In the genomic region with DNA sequence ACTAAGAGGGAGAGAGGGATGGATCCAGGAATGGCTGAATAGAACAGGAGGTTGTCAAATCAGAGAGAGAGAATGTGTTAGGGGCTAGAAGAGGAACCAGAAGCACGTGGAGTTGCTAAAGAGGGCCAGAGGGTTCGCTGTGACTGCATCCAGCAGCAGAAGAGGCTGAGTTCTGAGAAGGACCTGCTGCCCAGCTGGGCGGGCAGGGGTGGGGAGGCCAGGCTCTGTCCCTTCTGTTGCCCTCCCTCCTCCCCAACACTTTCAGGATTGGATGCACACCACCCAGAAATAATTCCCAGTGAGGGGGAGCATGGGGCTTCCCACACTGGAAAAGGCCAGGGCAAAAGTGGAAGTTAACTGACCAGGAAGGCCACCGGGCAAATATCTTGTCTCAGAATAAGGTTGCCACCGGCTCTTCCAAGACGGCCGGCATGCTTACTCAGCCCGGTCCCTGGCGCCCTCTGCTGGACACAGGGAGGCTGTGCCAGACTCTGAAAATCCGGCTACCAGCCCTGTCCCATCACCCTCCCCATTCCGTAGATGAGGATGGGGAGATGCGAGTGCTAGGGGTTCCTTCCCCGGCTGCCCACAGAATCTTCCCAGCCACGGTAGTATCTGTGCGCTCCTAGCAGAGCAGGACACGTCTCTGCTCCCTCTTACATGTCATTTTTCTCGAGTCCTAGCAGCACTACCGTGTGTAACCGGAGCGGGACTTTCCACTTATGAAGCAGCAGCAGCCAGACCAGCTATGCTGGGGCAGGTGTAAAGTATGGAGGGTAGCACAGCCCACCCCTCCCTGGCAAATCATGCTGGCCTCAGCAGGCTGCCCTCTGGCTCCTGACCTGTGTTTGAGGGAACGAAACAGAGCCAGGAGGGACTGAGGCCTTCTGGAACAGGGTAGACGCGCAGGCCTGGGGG, we compare ENCODE assay signal across 8 cellular contexts. TPM values are rescaled to one million over a fixed set of nuclear protein-coding genes. Genes with fewer than 3 reads are reported as not detected.
A peak's percentile ranks its signal among the peaks of the same experiment; 100 is the strongest.
DNase-seq lines count a peak whose midpoint lies in the region; TF ChIP-seq lines count a peak whose summit lies in the region.

No MANE protein-coding gene starts in this region.

- H3K9ac ChIP-seq in parathyroid adenoma, result no peak overlapping the region

- H3K9me3 Mint-ChIP-seq in glutamatergic neuron (ENCODE audit: unreplicated experiment), result peaks cover 26% of the 10 kb centered on the region

- H3K4me1 Mint-ChIP-seq in glutamatergic neuron (ENCODE audit: low read depth, unreplicated experiment), result peaks cover 63% of the 10 kb centered on the region

- intact Hi-C loops in thyroid gland (cut with DNase I), result loop anchor here (2.0 to 5.0 kb wide), 2 partner anchors 71 to 100 kb away; no protein-coding TSS in a partner anchor

- TF ChIP-seq CTCF in glutamatergic neuron (IDR thresholded peaks at IDR 0.05; ENCODE audit: partially characterized antibody, unreplicated experiment) (peak; percentile 96), parathyroid adenoma (IDR thresholded peaks at IDR 0.05) (peak; percentile 84), thyroid gland (IDR thresholded peaks at IDR 0.05) (peak; percentile 95 to 98 (median 96))

- H3K27me3 ChIP-seq in parathyroid adenoma (ENCODE audit: control insufficient read depth, insufficient read depth, low read length), result no peaks in the 10 kb centered on the region
- H3K27me3 ChIP-seq in thyroid gland, result no peaks in the 10 kb centered on the region

- DNase-seq in NK-92 treated with Interleukin-12 subunit alpha and Interleukin-12 subunit beta, amount 100 ng/mL, for 24 hours (lab: John Stamatoyannopoulos, UW), result peak; percentile 52
- DNase-seq in NK-92 (lab: John Stamatoyannopoulos, UW; ENCODE audit: unreplicated experiment), result no peak
- DNase-seq in LHCN-M2 (ENCODE audit: low read depth), result peak; percentile 74
- DNase-seq in SKM-1 treated with dmso at 0.1 percent for 144 hours (lab: John Stamatoyannopoulos, UW; ENCODE audit: unreplicated experiment), result peak; percentile 66
- peak; percentile 85 for DNase-seq in activated naive CD4-positive, alpha-beta T cell treated with anti-CD3 and anti-CD28 coated beads, Interleukin-2, amount 50 U/mL, for 16 hours
- peak; percentile 93 for DNase-seq in glutamatergic neuron
- peak; percentile 86 to 91 for DNase-seq in thyroid gland

- H3K9me3 ChIP-seq in parathyroid adenoma (ENCODE audit: control insufficient read depth, low read length) (no peaks in the 10 kb centered on the region), thyroid gland (no peaks in the 10 kb centered on the region)

- H3K4me3 Mint-ChIP-seq in glutamatergic neuron (ENCODE audit: unreplicated experiment), result no peak overlapping the region

- no peak overlapping the region for H3K4me2 ChIP-seq in parathyroid adenoma (ENCODE audit: low read length)

- H3K27ac ChIP-seq in parathyroid adenoma, result no peak overlapping the region
- no peak overlapping the region for H3K27ac ChIP-seq in thyroid gland

- H2AFZ ChIP-seq in parathyroid adenoma, result no peak overlapping the region

- TF ChIP-seq POLR2A in thyroid gland (IDR thresholded peaks at IDR 0.05), result no peak

- H3K4me3 ChIP-seq in parathyroid adenoma (ENCODE audit: low read depth, low read length) (no peak overlapping the region), thyroid gland (replicated peaks in 1 of 3) (no peak overlapping the region)

- H3K27me3 Mint-ChIP-seq in glutamatergic neuron (ENCODE audit: unreplicated experiment), result peaks cover 19% of the 10 kb centered on the region

- H3K4me1 ChIP-seq in parathyroid adenoma, result peaks cover 13% of the 10 kb centered on the region
- H3K4me1 ChIP-seq in thyroid gland, result peaks cover 35 to 36% of the 10 kb centered on the region in 2 donors

- H3K79me2 ChIP-seq in parathyroid adenoma, result no peaks in the 10 kb centered on the region

- H3K36me3 Mint-ChIP-seq in glutamatergic neuron (ENCODE audit: unreplicated experiment), result no peaks in the 10 kb centered on the region

- H3K36me3 ChIP-seq in parathyroid adenoma (ENCODE audit: control insufficient read depth, insufficient read depth, low read length) (no peaks in the 10 kb centered on the region), thyroid gland (no peaks in the 10 kb centered on the region)

- WGBS in thyroid gland, 2 donors, result 45 to 69% methylated on average over 11 to 20 of the region's 23 CpGs

- peak overlapping the region; percentile 57 for H3K27ac Mint-ChIP-seq in glutamatergic neuron (ENCODE audit: unreplicated experiment)

RNA-seq across cellular contexts. Expression of a gene that starts 46.8 kb away (rescaled TPM):
- total RNA-seq in LHCN-M2 (2014; rRNA removed) (0.51 TPM in 1 of 2 replicates, not detected in the other), glutamatergic neuron (ENCODE audit: unreplicated experiment) (0.71 TPM), thyroid gland (under 1 TPM in 1 of 4 donors, not detected in 3; 0.89 TPM)
- polyA plus RNA-seq in LHCN-M2 (2012), result not detected
